Comparison of ENCODE assay signal across 8 cellular contexts in genomic region chr6:30883743-30884520, GRCh38. TPM values are rescaled to one million over a fixed set of nuclear protein-coding genes. Genes with fewer than 3 reads are reported as not detected.
A peak's percentile ranks its signal among the peaks of the same experiment; 100 is the strongest.
DNase-seq lines count a peak whose midpoint lies in the region; ATAC-seq and TF ChIP-seq lines count a peak whose summit lies in the region.

TSS of gene DDR1 (plus strand) at chr6:30884519. CDS start at chr6:30888730, 4,211 bp downstream.

- H3K4me3 ChIP-seq in neuron (ENCODE audit: low read length) (peak within 1 kb of the TSS; percentile 69), upper lobe of right lung (peak within 1 kb of the TSS; percentile 69)

- H3K36me3 Mint-ChIP-seq in CD4-positive, alpha-beta T cell (ENCODE audit: low read depth), result no peaks in the 10 kb centered on the region
- peaks cover 3% of the 10 kb centered on the region for H3K36me3 Mint-ChIP-seq in activated naive CD8-positive, alpha-beta T cell

- peak within 1 kb of the TSS; percentile 29 for H3K27ac ChIP-seq in CD4-positive, alpha-beta T cell (ENCODE audit: low read depth, low read length)
- peak within 1 kb of the TSS; percentile 80 for H3K27ac ChIP-seq in upper lobe of right lung

- H3K36me3 ChIP-seq in neuron (ENCODE audit: insufficient read depth, low read length) (peaks cover 17% of the 10 kb centered on the region), upper lobe of right lung (no peaks in the 10 kb centered on the region)

- intact Hi-C loops in CD4-positive, alpha-beta T cell (cut with DNase I, micrococcal nuclease), result loop anchor here in 1 of 2 experiments (10.0 kb wide), 1 partner anchor 429 kb away; no protein-coding TSS in a partner anchor
- intact Hi-C loops in upper lobe of right lung (cut with DNase I), result no loop called here

- ATAC-seq in CD4-positive, alpha-beta T cell (ENCODE audit: poor library complexity), result peak; percentile 59
- ATAC-seq in HG02852 (IDR thresholded peaks at IDR 0.05; ENCODE audit: unreplicated experiment), result peak; percentile 41
- ATAC-seq in upper lobe of right lung, result peak; percentile 72

- H2AFZ ChIP-seq in neuron (ENCODE audit: low read depth, low read length), result no peak within 1 kb of the TSS

- no peaks in the 10 kb centered on the region for H3K9me3 Mint-ChIP-seq in CD4-positive, alpha-beta T cell
- no peaks in the 10 kb centered on the region for H3K9me3 Mint-ChIP-seq in activated naive CD8-positive, alpha-beta T cell (ENCODE audit: low read depth)

- POLR2A ChIA-PET in CD4-positive, alpha-beta T cell (lab: Charles Lee), result interaction anchor here (0.7 to 2.3 kb wide), 9 partner anchors 23 to 270 kb away, joined by 3 to 9 read pairs (median 4); partner anchors contain the start of genes GTF2H4 and VARS2

- H3K9me3 ChIP-seq in CD4-positive, alpha-beta T cell (ENCODE audit: control insufficient read depth, low read length), result no peaks in the 10 kb centered on the region
- H3K9me3 ChIP-seq in neuron (ENCODE audit: low read length) (no peaks in the 10 kb centered on the region), upper lobe of right lung (no peaks in the 10 kb centered on the region)

- no peaks in the 10 kb centered on the region for H3K27me3 ChIP-seq in CD4-positive, alpha-beta T cell (ENCODE audit: control insufficient read depth, insufficient read depth, low read length)
- H3K27me3 ChIP-seq in neuron (ENCODE audit: insufficient read depth, low read length) (no peaks in the 10 kb centered on the region), upper lobe of right lung (no peaks in the 10 kb centered on the region)

- H3K4me3 Mint-ChIP-seq in CD4-positive, alpha-beta T cell, result peak within 1 kb of the TSS; percentile 89
- H3K4me3 Mint-ChIP-seq in activated naive CD8-positive, alpha-beta T cell, result peak within 1 kb of the TSS; percentile 90

- H3K27ac Mint-ChIP-seq in CD4-positive, alpha-beta T cell, result peak within 1 kb of the TSS; percentile 66
- peak within 1 kb of the TSS; percentile 83 for H3K27ac Mint-ChIP-seq in activated naive CD8-positive, alpha-beta T cell

- no peaks in the 10 kb centered on the region for H3K27me3 Mint-ChIP-seq in CD4-positive, alpha-beta T cell
- H3K27me3 Mint-ChIP-seq in activated naive CD8-positive, alpha-beta T cell, result no peaks in the 10 kb centered on the region

- H3K4me1 ChIP-seq in neuron (ENCODE audit: insufficient read depth, low read length) (peaks cover 56% of the 10 kb centered on the region), upper lobe of right lung (peaks cover 26% of the 10 kb centered on the region)

- H3K4me1 Mint-ChIP-seq in CD4-positive, alpha-beta T cell (ENCODE audit: low read depth), result peaks cover 33% of the 10 kb centered on the region
- peaks cover 31% of the 10 kb centered on the region for H3K4me1 Mint-ChIP-seq in activated naive CD8-positive, alpha-beta T cell (ENCODE audit: low read depth)

- peak in 8 of 10 experiments; percentile 19 to 63 (median 42) for DNase-seq in CD4-positive, alpha-beta T cell
- DNase-seq in RPMI8226 (peak; percentile 53), glomerular visceral epithelial cell (ENCODE audit: extremely low spot score) (peak; percentile 66), upper lobe of right lung (peak; percentile 86), NOMO-1 treated with dmso at 0.1 percent for 144 hours (lab: John Stamatoyannopoulos, UW; ENCODE audit: unreplicated experiment) (no peak)

- no peak for TF ChIP-seq CTCF in CD4-positive, alpha-beta T cell (IDR thresholded peaks at IDR 0.05)
- no peak for TF ChIP-seq CTCF in upper lobe of right lung (IDR thresholded peaks at IDR 0.05)

- CTCF ChIA-PET in CD4-positive, alpha-beta T cell (lab: Charles Lee), result interaction anchor here (0.6 to 0.9 kb wide), 2 partner anchors 139 to 202 kb away, joined by 3 read pairs; no protein-coding TSS in a partner anchor

RNA-seq across cellular contexts. Expression of gene DDR1, which starts in this region (rescaled TPM):
- total RNA-seq in CD4-positive, alpha-beta T cell, result 1 to 10 TPM; 6.5 to 6.6 TPM
- 102 TPM for total RNA-seq in upper lobe of right lung

Comparison
In these comparisons a context has a peak if more than half of its experiments do, and no peak if none do; other contexts are left out.
1. RNA of gene DDR1 (total RNA-seq): 102 TPM in upper lobe of right lung (single experiment); 6.5 to 6.6 TPM in CD4-positive, alpha-beta T cell; every median in the first group is over 10 times any median in the second.
2. Peak in every context shown above with its lines, with median percentiles within 50 percentile points of each other: ATAC-seq.